11 cellular contexts compared by ENCODE assay signal in genomic region chr15:52824169-52824942, GRCh38. TPM values are rescaled to one million over a fixed set of nuclear protein-coding genes. Genes with fewer than 3 reads are reported as not detected.
DNase-seq lines count a peak whose midpoint lies in the region; ATAC-seq, FAIRE-seq and TF ChIP-seq lines count a peak whose summit lies in the region.
"Not testable (repeated sequence)": the region's sequence is repeated elsewhere in the genome, so short reads cannot be mapped to it uniquely, and the experiment has no call there.
"Had no signal": no experiment of that assay in that cellular context is flagged by ENCODE, and none has a peak within 500 bp of the region (broad histone marks: within the 10 kb centered on the region; RNA-seq: fewer than 3 reads in every experiment).

No MANE protein-coding gene starts in this region.

- CTCF ChIA-PET in Caco-2 (lab: Charles Lee); HepG2 (lab: Yijun Ruan, JAX; ENCODE audit: low intra/inter-chr PET ratio, low total read pairs): not testable (repeated sequence)
- CTCF ChIA-PET in HEK293 (lab: Yijun Ruan, JAX): interaction anchor here (0.6 to 1.0 kb wide), 3 partner anchors 22 to 153 kb away, joined by 3 read pairs; no protein-coding TSS in a partner anchor

- TF ChIP-seq EP300 in HepG2 (IDR thresholded peaks at IDR 0.05; ENCODE audit: low read depth in 2 of 2, low read length in 2 of 2); HepG2 (CRISPR knock-in tag; IDR thresholded peaks at IDR 0.05; ENCODE audit: borderline replicate concordance): not testable (repeated sequence)

- H3K9ac ChIP-seq in HepG2 (ENCODE audit: insufficient read depth, low read depth, low read length): not testable (repeated sequence)

- peak overlapping the region; percentile 43 for H3K4me3 Mint-ChIP-seq in Caco-2 (ENCODE audit: unreplicated experiment)

- TF ChIP-seq POLR2A in HepG2 (IDR thresholded peaks at IDR 0.05; ENCODE audit: insufficient read depth in 1 of 2, low read depth in 2 of 2, low read length in 2 of 2): not testable (repeated sequence)

- not testable (repeated sequence) for FAIRE-seq in HepG2 (lab: Jason Lieb, UNC)

- H2AFZ ChIP-seq in HepG2 (ENCODE audit: low read length): not testable (repeated sequence)

- not testable (repeated sequence) for TF ChIP-seq CTCF in Caco-2 (IDR thresholded peaks at IDR 0.05; ENCODE audit: insufficient read depth in 1 of 2, low read depth in 1 of 2, low read length in 1 of 2, severe bottlenecking in 1 of 2, unreplicated experiment in 1 of 2); HEK293 (tag by site-specific recombination; IDR thresholded peaks at IDR 0.05)
- TF ChIP-seq CTCF in HepG2 (CRISPR knock-in tag; IDR thresholded peaks at IDR 0.05): peak; percentile 38

- not testable (repeated sequence) for H3K36me3 ChIP-seq in Caco-2 (ENCODE audit: control insufficient read depth, insufficient read depth, low read length); HEK293 (ENCODE audit: control insufficient read depth in 2 of 2, insufficient read depth in 1 of 2, low read length in 2 of 2); HepG2 (replicated peaks in 1 of 2; ENCODE audit: control insufficient read depth in 1 of 2, insufficient read depth in 2 of 2, low read length in 2 of 2)

- POLR2A ChIA-PET in Caco-2 (lab: Charles Lee); HEK293 (lab: Yijun Ruan, JAX): not testable (repeated sequence)
- POLR2A ChIA-PET in HepG2 (lab: Yijun Ruan, JAX): interaction anchor here (1.3 kb wide), 2 partner anchors 34 to 38 kb away, joined by 3 to 4 read pairs; partner anchors contain the start of gene ONECUT1

- not testable (repeated sequence) for H3K9me3 Mint-ChIP-seq in Caco-2 (ENCODE audit: unreplicated experiment)

- H3K4me2 ChIP-seq in HepG2 (ENCODE audit: low read depth, low read length): peak overlapping the region; percentile 64

- ATAC-seq in HepG2: peak; percentile 71

- not testable (repeated sequence) for DNase-seq in Caco-2
- DNase-seq in NCI-H345 treated with DMSO at 0.1 percent for 48 hours (lab: John Stamatoyannopoulos, UW; ENCODE audit: unreplicated experiment) (peak; percentile 1), NCI-H748 (lab: John Stamatoyannopoulos, UW; ENCODE audit: unreplicated experiment) (peak; percentile 2), SIG-M5 treated with dmso at 0.1 percent for 504 hours (lab: John Stamatoyannopoulos, UW; ENCODE audit: unreplicated experiment) (peak; percentile 16), HepG2 (ENCODE audit: low spot score) (peak; percentile 42)

- not testable (repeated sequence) for H3K27ac ChIP-seq in HEK293 (ENCODE audit: extremely low read depth, low read depth, low read length); HepG2 (ENCODE audit: extremely low read length, insufficient read depth, low read length)

- H3K9me3 ChIP-seq in Caco-2; HEK293 (ENCODE audit: control insufficient read depth, insufficient read depth, low read depth, low read length); HepG2 (ENCODE audit: low read length): not testable (repeated sequence)

- H3K27ac Mint-ChIP-seq in Caco-2 (ENCODE audit: unreplicated experiment): not testable (repeated sequence)

- in situ Hi-C loops in HepG2 (cut with HindIII; ENCODE audit: extremely low pct_ligation_motif_present, low pct_unique_long_range_greater_than_20kb): not testable (repeated sequence)

- not testable (repeated sequence) for H3K4me1 Mint-ChIP-seq in Caco-2 (ENCODE audit: low read depth, unreplicated experiment)

- not testable (repeated sequence) for H3K4me1 ChIP-seq in Caco-2; HEK293 (ENCODE audit: control insufficient read depth, insufficient read depth, low read length)
- peaks cover 15% of the 10 kb centered on the region; the same call in 1 of the 2 replicates for H3K4me1 ChIP-seq in HepG2 (ENCODE audit: insufficient read depth, low read length)

- H3K27me3 Mint-ChIP-seq in Caco-2 (ENCODE audit: insufficient read depth, unreplicated experiment): peaks cover 15% of the 10 kb centered on the region

- not testable (repeated sequence) for TF ChIP-seq RAD21 in HepG2 (CRISPR knock-in tag; IDR thresholded peaks at IDR 0.05)

- H3K4me3 ChIP-seq in Caco-2 (ENCODE audit: low read depth, low read length); HEK293 (ENCODE audit: low read depth, low read length): not testable (repeated sequence)
- peak overlapping the region in 2 of 3 experiments; percentile 33 to 36; a peak in 3 of 6 replicates for H3K4me3 ChIP-seq in HepG2 (replicated peaks in 1 of 3; ENCODE audit: insufficient read depth in 1 of 3, low read depth in 2 of 3, low read length in 3 of 3)

- not testable (repeated sequence) for H3K79me2 ChIP-seq in HepG2 (ENCODE audit: insufficient read depth, low read length)

- H4K20me1 ChIP-seq in HepG2 (ENCODE audit: insufficient read depth, low read length): not testable (repeated sequence)

- H3K27me3 ChIP-seq in Caco-2 (replicated peaks; ENCODE audit: control insufficient read depth, insufficient read depth, low read length); HepG2 (ENCODE audit: control insufficient read depth in 1 of 2, insufficient read depth in 2 of 2, low read length in 2 of 2): not testable (repeated sequence)

- intact Hi-C loops in Caco-2 (cut with micrococcal nuclease; ENCODE audit: unreplicated experiment); HepG2 (cut with micrococcal nuclease; ENCODE audit: unreplicated experiment): not testable (repeated sequence)

- not testable (repeated sequence) for H3K36me3 Mint-ChIP-seq in Caco-2 (ENCODE audit: insufficient read depth, unreplicated experiment)

- BruUV-seq in Caco-2 (replicated peaks; lab: Mats Ljungman, UMichigan); HepG2 (replicated peaks; lab: Mats Ljungman, UMichigan): not testable (repeated sequence)

- 1% methylated on average over 10 of the region's 14 CpGs for WGBS in HepG2 (ENCODE audit: low lambda C conversion rate)

TF ChIP-seq in HEK293, 187 proteins besides CTCF, POLR2A, EP300 and RAD21:
- peak; percentile 13 for TF ChIP-seq SETDB1 (IDR thresholded peaks at IDR 0.05; ENCODE audit: insufficient read length, low read length)

TF ChIP-seq in HepG2, 621 proteins besides CTCF, POLR2A, EP300 and RAD21 (continues in another document):
- TF ChIP-seq KDM6A (CRISPR knock-in tag; IDR thresholded peaks at IDR 0.05; ENCODE audit: low read depth) (0 out of 2 replicates have a peak, but pooled peaks have one; percentile 7), TBX2 (CRISPR knock-in tag; IDR thresholded peaks at IDR 0.05; ENCODE audit: borderline replicate concordance) (peak; percentile 67), ZNF292 (CRISPR knock-in tag; IDR thresholded peaks at IDR 0.05; ENCODE audit: borderline replicate concordance, low read depth) (0 out of 2 replicates have a peak, but pooled peaks have one; percentile 15), ATF4 (CRISPR knock-in tag; IDR thresholded peaks at IDR 0.05) (0 out of 4 replicates have a peak, but pooled peaks of 1 of the 2 experiments have one; percentile 28), RXRB (CRISPR knock-in tag; IDR thresholded peaks at IDR 0.05; ENCODE audit: borderline replicate concordance) (0 out of 2 replicates have a peak, but pooled peaks have one; percentile 31)

RNA-seq across cellular contexts. Expression of gene ONECUT1, which starts 34.2 kb away (rescaled TPM):
- total RNA-seq in Caco-2 (2022): 0.53 and 0.68 TPM in 2 replicates
- 9.1 and 9.3 TPM in 2 replicates for total RNA-seq in HepG2 (2016; rRNA removed; fragmentation: Illumina TruSeq; extraction: Trizol)
- total RNA-seq in HepG2 (2016; cell fraction: cytosol; rRNA removed; fragmentation: Illumina TruSeq; extraction: Trizol; ENCODE audit: low read depth): 1.9 and 2.8 TPM in 2 replicates
- 7.3 and 7.4 TPM in 2 replicates for total RNA-seq in HepG2 (2016; cell fraction: insoluble cytoplasmic fraction; rRNA removed; fragmentation: Illumina TruSeq; extraction: Trizol)
- 6.4 and 6.6 TPM in 2 replicates for total RNA-seq in HepG2 (2016; cell fraction: membrane; rRNA removed; fragmentation: Illumina TruSeq; extraction: Trizol)
- 11.7 and 15.6 TPM in 2 replicates for total RNA-seq in HepG2 (2016; cell fraction: nucleus; rRNA removed; fragmentation: Illumina TruSeq; extraction: Trizol)
- polyA plus RNA-seq in HepG2 (2011; rRNA removed): 3.5 and 3.8 TPM in 2 replicates
- 1.8 and 2.0 TPM in 2 replicates for polyA plus RNA-seq in HepG2 (2011; cell fraction: cytosol; rRNA removed)
- 9.9 and 11.0 TPM in 2 replicates for polyA plus RNA-seq in HepG2 (2011; cell fraction: nucleus; rRNA removed)
- polyA plus RNA-seq in HepG2 (2012): 13.4 and 15.9 TPM in 2 replicates
- polyA plus RNA-seq in HepG2 (2016; cell fraction: cytosol; fragmentation: Illumina TruSeq; extraction: Trizol; ENCODE audit: low read depth): 1.0 and 1.8 TPM in 2 replicates
- 7.6 and 8.6 TPM in 2 replicates for polyA plus RNA-seq in HepG2 (2016; cell fraction: insoluble cytoplasmic fraction; fragmentation: Illumina TruSeq; extraction: Trizol; ENCODE audit: low read depth)
- polyA plus RNA-seq in HepG2 (2016; cell fraction: membrane; fragmentation: Illumina TruSeq; extraction: Trizol; ENCODE audit: low read depth): 4.2 and 4.5 TPM in 2 replicates
- polyA plus RNA-seq in HepG2 (2016; cell fraction: nucleus; fragmentation: Illumina TruSeq; extraction: Trizol; ENCODE audit: insufficient read depth, low read depth): 13.6 and 17.1 TPM in 2 replicates
- 10.5 TPM in 1 of 2 replicates, not detected in the other for polyA minus RNA-seq in HepG2 (2011; rRNA and poly(A)+ RNA removed; ENCODE audit: low replicate concordance)
- 7.3 and 19.3 TPM in 2 replicates for polyA minus RNA-seq in HepG2 (2011; cell fraction: cytosol; rRNA and poly(A)+ RNA removed)
- 14.2 and 19.6 TPM in 2 replicates for polyA minus RNA-seq in HepG2 (2011; cell fraction: nucleus; rRNA and poly(A)+ RNA removed)
- total RNA-seq: A172; CD4-positive, CD25-positive, alpha-beta regulatory T cell; CD8-positive, alpha-beta memory T cell; G401 had no signal
- polyA plus RNA-seq: CD4-positive, CD25-positive, alpha-beta regulatory T cell; CD8-positive, alpha-beta memory T cell; GM12878 had no signal
